In genomic region chr17:17096438-17097178, GRCh38 we compare ENCODE assay signal across 13 cellular contexts. TPM values are rescaled to one million over a fixed set of nuclear protein-coding genes. Genes with fewer than 3 reads are reported as not detected.
DNase-seq lines count a peak whose midpoint lies in the region; TF ChIP-seq lines count a peak whose summit lies in the region.
"Had no signal": no experiment of that assay in that cellular context is flagged by ENCODE, and none has a peak within 500 bp of the region (broad histone marks: within the 10 kb centered on the region; RNA-seq: fewer than 3 reads in every experiment).

No MANE protein-coding gene starts in this region.

- intact Hi-C loops in esophagus squamous epithelium (cut with DNase I) = no loop called here
- intact Hi-C loops in vagina (cut with DNase I) = no loop called here

- no peaks in the 10 kb centered on the region for H3K27me3 Mint-ChIP-seq in activated naive CD8-positive, alpha-beta T cell treated with anti-CD3 and anti-CD28 coated beads for 36 hours
- H3K27me3 Mint-ChIP-seq in activated naive CD4-positive, alpha-beta T cell treated with anti-CD3 and anti-CD28 coated beads, Interleukin-2, amount 10 ng/mL, durations not matched to agents 7 days and 5 days = no peaks in the 10 kb centered on the region
- H3K27me3 Mint-ChIP-seq: stimulated activated naive CD8-positive, alpha-beta T cell treated with anti-CD3 and anti-CD28 coated beads, Interleukin-15, amount 100 ng/mL, for 72 hours had no signal

- H3K36me3 ChIP-seq in esophagus squamous epithelium (peaks cover 0 to 37% (median 0%) of the 10 kb centered on the region in 3 donors), mucosa of rectum (ENCODE audit: control insufficient read depth in 2 of 2, insufficient read depth in 2 of 2, low read length in 2 of 2) (peaks cover 2 to 4% of the 10 kb centered on the region in 2 donors), vagina (no peaks in the 10 kb centered on the region), MG63 (0 out of 2 replicates have a peak, but pooled peaks cover 5% of the 10 kb centered on the region)

- H3K9me3 ChIP-seq in esophagus squamous epithelium (no peaks in the 10 kb centered on the region), mucosa of rectum (ENCODE audit: control insufficient read depth in 2 of 2, low read length in 2 of 2) (no peaks in the 10 kb centered on the region), vagina (no peaks in the 10 kb centered on the region), MG63 (no peaks in the 10 kb centered on the region)

- TF ChIP-seq CTCF in esophagus squamous epithelium (IDR thresholded peaks at IDR 0.05) (no peak), vagina (IDR thresholded peaks at IDR 0.05) (no peak)

- H3K9me3 Mint-ChIP-seq in activated naive CD8-positive, alpha-beta T cell treated with anti-CD3 and anti-CD28 coated beads for 36 hours = no peaks in the 10 kb centered on the region
- no peaks in the 10 kb centered on the region for H3K9me3 Mint-ChIP-seq in activated naive CD4-positive, alpha-beta T cell treated with anti-CD3 and anti-CD28 coated beads, Interleukin-2, amount 10 ng/mL, durations not matched to agents 7 days and 5 days
- H3K9me3 Mint-ChIP-seq: stimulated activated naive CD8-positive, alpha-beta T cell treated with anti-CD3 and anti-CD28 coated beads, Interleukin-15, amount 100 ng/mL, for 72 hours had no signal

- WGBS in esophagus squamous epithelium, 2 donors = 67 to 86% methylated on average over 6 to 7 of the region's 7 CpGs

- H3K27me3 ChIP-seq in esophagus squamous epithelium (no peaks in the 10 kb centered on the region), mucosa of rectum (ENCODE audit: control insufficient read depth in 2 of 2, insufficient read depth in 2 of 2, low read length in 2 of 2) (no peaks in the 10 kb centered on the region), vagina (no peaks in the 10 kb centered on the region), MG63 (no peaks in the 10 kb centered on the region)

- H3K4me1 Mint-ChIP-seq in activated naive CD8-positive, alpha-beta T cell treated with anti-CD3 and anti-CD28 coated beads for 36 hours = peaks cover 10% of the 10 kb centered on the region
- H3K4me1 Mint-ChIP-seq in activated naive CD4-positive, alpha-beta T cell treated with anti-CD3 and anti-CD28 coated beads, Interleukin-2, amount 10 ng/mL, durations not matched to agents 7 days and 5 days = no peaks in the 10 kb centered on the region

- peak; percentile 55 for DNase-seq in NCI-H2171 treated with DMSO at 0.1 percent for 48 hours (lab: John Stamatoyannopoulos, UW)
- no peak for DNase-seq in NCI-H2171 (lab: John Stamatoyannopoulos, UW)
- DNase-seq in esophagus squamous epithelium (lab: John Stamatoyannopoulos, UW) = no peak
- no peak for DNase-seq in vagina (ENCODE audit: extremely low spot score in 2 of 2)
- no peak for DNase-seq in MG63
- DNase-seq in activated naive CD8-positive, alpha-beta T cell treated with anti-CD3 and anti-CD28 coated beads for 36 hours = no peak
- no peak for DNase-seq in activated naive CD4-positive, alpha-beta T cell treated with anti-CD3 and anti-CD28 coated beads, Interleukin-2, amount 10 ng/mL, durations not matched to agents 7 days and 5 days
- DNase-seq: activated CD4-positive, alpha-beta T cell treated with anti-CD3 and anti-CD28 coated beads, Interleukin-2, amount 50 U/mL, for 1 hour; amniotic stem cell; NCI-H1092 treated with DMSO at 0.1 percent for 48 hours; stimulated activated naive CD8-positive, alpha-beta T cell treated with anti-CD3 and anti-CD28 coated beads, Interleukin-15, amount 100 ng/mL, for 72 hours had no signal

- no peak overlapping the region for H3K27ac Mint-ChIP-seq in activated naive CD8-positive, alpha-beta T cell treated with anti-CD3 and anti-CD28 coated beads for 36 hours
- H3K27ac Mint-ChIP-seq in activated naive CD4-positive, alpha-beta T cell treated with anti-CD3 and anti-CD28 coated beads, Interleukin-2, amount 10 ng/mL, durations not matched to agents 7 days and 5 days = no peak overlapping the region
- H3K27ac Mint-ChIP-seq: stimulated activated naive CD8-positive, alpha-beta T cell treated with anti-CD3 and anti-CD28 coated beads, Interleukin-15, amount 100 ng/mL, for 72 hours had no signal

- H3K9ac ChIP-seq in mucosa of rectum (ENCODE audit: low read depth in 1 of 2, low read length in 2 of 2) = no peak overlapping the region

- H3K4me3 Mint-ChIP-seq in activated naive CD8-positive, alpha-beta T cell treated with anti-CD3 and anti-CD28 coated beads for 36 hours = no peak overlapping the region
- no peak overlapping the region for H3K4me3 Mint-ChIP-seq in activated naive CD4-positive, alpha-beta T cell treated with anti-CD3 and anti-CD28 coated beads, Interleukin-2, amount 10 ng/mL, durations not matched to agents 7 days and 5 days
- H3K4me3 Mint-ChIP-seq: stimulated activated naive CD8-positive, alpha-beta T cell treated with anti-CD3 and anti-CD28 coated beads, Interleukin-15, amount 100 ng/mL, for 72 hours had no signal

- H3K4me3 ChIP-seq in esophagus squamous epithelium = no peak overlapping the region
- H3K4me3 ChIP-seq in mucosa of rectum (ENCODE audit: low read length in 2 of 2) = no peak overlapping the region
- H3K4me3 ChIP-seq in vagina = no peak overlapping the region
- no peak overlapping the region for H3K4me3 ChIP-seq in MG63

- peaks cover 11 to 88% (median 39%) of the 10 kb centered on the region in 3 donors for H3K4me1 ChIP-seq in esophagus squamous epithelium
- peaks cover 4 to 8% of the 10 kb centered on the region in 2 donors for H3K4me1 ChIP-seq in mucosa of rectum (ENCODE audit: control insufficient read depth in 2 of 2, insufficient read depth in 2 of 2, low read length in 2 of 2)
- peaks cover 77% of the 10 kb centered on the region for H3K4me1 ChIP-seq in vagina

- CTCF ChIA-PET in activated naive CD4-positive, alpha-beta T cell treated with anti-CD3 and anti-CD28 coated beads, Interleukin-2, amount 10 ng/mL, durations not matched to agents 7 days and 5 days (lab: Charles Lee) = no interaction called here

- H3K36me3 Mint-ChIP-seq in activated naive CD8-positive, alpha-beta T cell treated with anti-CD3 and anti-CD28 coated beads for 36 hours = no peaks in the 10 kb centered on the region
- peaks cover 4% of the 10 kb centered on the region for H3K36me3 Mint-ChIP-seq in activated naive CD4-positive, alpha-beta T cell treated with anti-CD3 and anti-CD28 coated beads, Interleukin-2, amount 10 ng/mL, durations not matched to agents 7 days and 5 days

- TF ChIP-seq POLR2A in esophagus squamous epithelium (IDR thresholded peaks at IDR 0.05) (no peak), vagina (IDR thresholded peaks at IDR 0.05) (no peak)

- H3K27ac ChIP-seq in esophagus squamous epithelium (peak overlapping the region in 3 of 4 donors; percentile 49 to 77 (median 53)), mucosa of rectum (ENCODE audit: low read depth in 2 of 2, low read length in 2 of 2) (peak overlapping the region; percentile 39 to 54), vagina (peak overlapping the region; percentile 82)
- H3K27ac ChIP-seq: 22Rv1 had no signal

RNA-seq across cellular contexts. Expression of gene MPRIP, which starts 54.4 kb away (rescaled TPM):
- total RNA-seq in esophagus squamous epithelium (100 to 1,000 TPM in 3 of 4 donors, 10 to 100 TPM in 1; 65.7 to 168 (median 147) TPM), vagina (202 TPM)
- total RNA-seq in MG63 (2014; rRNA removed; shearing (Covaris generic); ENCODE audit: low replicate concordance) = 139 and 143 TPM in 2 replicates
- total RNA-seq in activated naive CD8-positive, alpha-beta T cell treated with anti-CD3 and anti-CD28 coated beads for 36 hours = 100 to 1,000 TPM; 130 to 143 TPM
